Comparison of ENCODE assay signal across 8 cellular contexts in the genomic region with DNA sequence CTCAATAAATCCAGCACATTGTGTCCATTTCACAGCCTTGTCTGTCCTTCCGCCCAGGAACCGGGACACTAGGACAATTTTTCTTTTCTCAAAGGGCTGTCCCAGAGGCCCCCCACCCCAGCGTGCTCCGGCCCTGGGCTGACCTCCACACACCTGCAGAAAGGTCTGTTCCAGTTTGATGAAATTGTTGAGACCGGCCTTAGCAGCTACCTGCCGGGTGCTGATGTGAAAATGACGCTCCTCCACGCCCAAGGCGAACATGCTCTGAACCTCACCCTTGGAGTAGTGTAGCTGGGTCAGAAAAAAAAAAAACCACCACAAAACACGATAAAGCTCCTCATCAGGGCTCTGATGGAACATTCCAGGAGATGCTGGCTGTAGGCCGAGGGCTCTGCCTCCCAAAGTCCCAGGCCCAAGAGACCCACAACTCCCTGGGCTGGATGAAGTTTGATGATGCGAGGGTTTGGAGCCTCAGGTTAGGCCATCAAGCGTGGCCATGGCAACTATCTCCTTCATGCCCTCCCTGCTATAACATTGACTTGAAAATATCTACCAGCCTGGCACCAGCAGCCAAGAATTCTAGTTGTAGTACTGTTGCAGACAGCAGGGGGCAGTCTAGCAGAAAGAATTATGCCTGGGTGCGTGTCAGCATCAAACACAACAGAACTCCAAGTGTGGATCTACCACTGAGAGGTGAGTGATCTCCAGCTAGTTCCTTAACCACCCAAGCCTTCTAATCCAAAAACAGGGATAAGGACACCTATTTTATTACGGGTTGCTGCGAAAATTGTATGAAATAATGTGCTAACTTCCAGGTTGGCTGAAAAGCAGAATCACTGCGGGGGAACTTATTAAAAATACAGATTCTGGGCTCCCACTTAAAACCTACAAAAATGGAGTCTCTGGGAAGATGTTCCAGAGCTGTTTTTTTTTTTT.
DNase-seq lines count a peak whose midpoint lies in the region; ATAC-seq and TF ChIP-seq lines count a peak whose summit lies in the region.

No MANE protein-coding gene starts in this region.

- CTCF ChIA-PET in naive thymus-derived CD4-positive, alpha-beta T cell (lab: Charles Lee), result interaction anchor here (0.6 to 3.2 kb wide), 13 partner anchors 10 to 646 kb away, joined by 3 to 13 read pairs (median 3); no protein-coding TSS in a partner anchor

- intact Hi-C loops in naive thymus-derived CD4-positive, alpha-beta T cell (cut with micrococcal nuclease), result loop anchor here (1.0 to 5.0 kb wide), 7 partner anchors 125 to 661 kb away; a partner anchor contains a TSS

- no peaks in the 10 kb centered on the region for H3K36me3 Mint-ChIP-seq in naive thymus-derived CD4-positive, alpha-beta T cell

- H3K36me3 ChIP-seq in H7 (replicated peaks; ENCODE audit: control insufficient read depth, insufficient read depth, low read length), result no peaks in the 10 kb centered on the region
- no peaks in the 10 kb centered on the region for H3K36me3 ChIP-seq in naive thymus-derived CD4-positive, alpha-beta T cell (ENCODE audit: control insufficient read depth in 2 of 3, insufficient read depth in 3 of 3, low read length in 3 of 3)

- peak overlapping the region in 2 of 9 donors; percentile 16 to 72 for H3K27ac Mint-ChIP-seq in naive thymus-derived CD4-positive, alpha-beta T cell

- peak; percentile 85 for ATAC-seq in naive thymus-derived CD4-positive, alpha-beta T cell
- no peak for ATAC-seq in GM18519 (IDR thresholded peaks at IDR 0.05; ENCODE audit: low FRiP score, unreplicated experiment)

- no peaks in the 10 kb centered on the region for H3K4me1 ChIP-seq in naive thymus-derived CD4-positive, alpha-beta T cell (ENCODE audit: control insufficient read depth in 2 of 2, insufficient read depth in 2 of 2, low read length in 2 of 2)

- H3K4me1 Mint-ChIP-seq in naive thymus-derived CD4-positive, alpha-beta T cell, result peaks cover 0 to 5% (median 4%) of the 10 kb centered on the region in 7 donors

- no peak overlapping the region for H3K27ac ChIP-seq in naive thymus-derived CD4-positive, alpha-beta T cell (ENCODE audit: low read depth, low read length)

- H3K9me3 ChIP-seq in naive thymus-derived CD4-positive, alpha-beta T cell (ENCODE audit: control insufficient read depth in 2 of 3, low read length in 3 of 3), result no peaks in the 10 kb centered on the region

- no peaks in the 10 kb centered on the region for H3K27me3 ChIP-seq in H7 (ENCODE audit: control insufficient read depth, insufficient read depth, low read length)
- no peaks in the 10 kb centered on the region for H3K27me3 ChIP-seq in naive thymus-derived CD4-positive, alpha-beta T cell (ENCODE audit: control insufficient read depth in 2 of 2, insufficient read depth in 2 of 2, low read length in 2 of 2)

- H3K4me3 Mint-ChIP-seq in naive thymus-derived CD4-positive, alpha-beta T cell, result no peak overlapping the region

- peak; percentile 67 for TF ChIP-seq CTCF in epithelial cell of esophagus (IDR thresholded peaks at IDR 0.05; ENCODE audit: insufficient read depth, low read depth, low read length, missing control alignments)

- no peaks in the 10 kb centered on the region for H3K27me3 Mint-ChIP-seq in naive thymus-derived CD4-positive, alpha-beta T cell

- POLR2A ChIA-PET in naive thymus-derived CD4-positive, alpha-beta T cell (lab: Charles Lee), result interaction anchor here (0.6 kb wide), 1 partner anchor 153 kb away, joined by 4 read pairs; no protein-coding TSS in a partner anchor

- H3K4me3 ChIP-seq in H7 (ENCODE audit: insufficient read depth, low read depth, low read length) (no peak overlapping the region), epithelial cell of esophagus (ENCODE audit: low read length) (no peak overlapping the region)
- no peak overlapping the region for H3K4me3 ChIP-seq in naive thymus-derived CD4-positive, alpha-beta T cell (ENCODE audit: low read length)

- DNase-seq in Ammon's horn (ENCODE audit: low spot score), result peak; percentile 63
- DNase-seq in H7, result peak; percentile 89
- DNase-seq in NOMO-1 (lab: John Stamatoyannopoulos, UW; ENCODE audit: unreplicated experiment in 2 of 2), result peak; percentile 56 to 59
- DNase-seq in activated CD8-positive, alpha-beta memory T cell treated with anti-CD3 and anti-CD28 coated beads for 4 hours (ENCODE audit: low read depth in 2 of 2), result peak; percentile 13 to 15
- DNase-seq in epithelial cell of esophagus (ENCODE audit: low read depth), result peak; percentile 79
- DNase-seq in naive thymus-derived CD4-positive, alpha-beta T cell, result peak; percentile 44 to 78 (median 66)
- DNase-seq in stimulated activated naive CD4-positive, alpha-beta T cell treated with Interleukin-2 at 50 U/mL for 16 hours (lab: John Stamatoyannopoulos, UW), result peak; percentile 30

- no peaks in the 10 kb centered on the region for H3K9me3 Mint-ChIP-seq in naive thymus-derived CD4-positive, alpha-beta T cell

Comparison
In these comparisons a context has a peak if more than half of its experiments do, and no peak if none do; other contexts are left out.
1. DNase-seq: peak in every context shown above with its lines; median percentile 89 in H7; 79 in epithelial cell of esophagus; 66 in naive thymus-derived CD4-positive, alpha-beta T cell; 63 in Ammon's horn; 58 in NOMO-1; 30 in stimulated activated naive CD4-positive, alpha-beta T cell treated with Interleukin-2 at 50 U/mL for 16 hours; 14 in activated CD8-positive, alpha-beta memory T cell treated with anti-CD3 and anti-CD28 coated beads for 4 hours.